ENCODE assay signal across 1 cellular context in genomic region chr18:46754188-46754587, GRCh38.
TF ChIP-seq lines count a peak whose summit lies in the region.

No MANE protein-coding gene starts in this region.

TF ChIP-seq in GM23338, 12 proteins besides CTCF, POLR2A, EP300 and RAD21 (continued from another document):
- TF ChIP-seq, protein P1, sequence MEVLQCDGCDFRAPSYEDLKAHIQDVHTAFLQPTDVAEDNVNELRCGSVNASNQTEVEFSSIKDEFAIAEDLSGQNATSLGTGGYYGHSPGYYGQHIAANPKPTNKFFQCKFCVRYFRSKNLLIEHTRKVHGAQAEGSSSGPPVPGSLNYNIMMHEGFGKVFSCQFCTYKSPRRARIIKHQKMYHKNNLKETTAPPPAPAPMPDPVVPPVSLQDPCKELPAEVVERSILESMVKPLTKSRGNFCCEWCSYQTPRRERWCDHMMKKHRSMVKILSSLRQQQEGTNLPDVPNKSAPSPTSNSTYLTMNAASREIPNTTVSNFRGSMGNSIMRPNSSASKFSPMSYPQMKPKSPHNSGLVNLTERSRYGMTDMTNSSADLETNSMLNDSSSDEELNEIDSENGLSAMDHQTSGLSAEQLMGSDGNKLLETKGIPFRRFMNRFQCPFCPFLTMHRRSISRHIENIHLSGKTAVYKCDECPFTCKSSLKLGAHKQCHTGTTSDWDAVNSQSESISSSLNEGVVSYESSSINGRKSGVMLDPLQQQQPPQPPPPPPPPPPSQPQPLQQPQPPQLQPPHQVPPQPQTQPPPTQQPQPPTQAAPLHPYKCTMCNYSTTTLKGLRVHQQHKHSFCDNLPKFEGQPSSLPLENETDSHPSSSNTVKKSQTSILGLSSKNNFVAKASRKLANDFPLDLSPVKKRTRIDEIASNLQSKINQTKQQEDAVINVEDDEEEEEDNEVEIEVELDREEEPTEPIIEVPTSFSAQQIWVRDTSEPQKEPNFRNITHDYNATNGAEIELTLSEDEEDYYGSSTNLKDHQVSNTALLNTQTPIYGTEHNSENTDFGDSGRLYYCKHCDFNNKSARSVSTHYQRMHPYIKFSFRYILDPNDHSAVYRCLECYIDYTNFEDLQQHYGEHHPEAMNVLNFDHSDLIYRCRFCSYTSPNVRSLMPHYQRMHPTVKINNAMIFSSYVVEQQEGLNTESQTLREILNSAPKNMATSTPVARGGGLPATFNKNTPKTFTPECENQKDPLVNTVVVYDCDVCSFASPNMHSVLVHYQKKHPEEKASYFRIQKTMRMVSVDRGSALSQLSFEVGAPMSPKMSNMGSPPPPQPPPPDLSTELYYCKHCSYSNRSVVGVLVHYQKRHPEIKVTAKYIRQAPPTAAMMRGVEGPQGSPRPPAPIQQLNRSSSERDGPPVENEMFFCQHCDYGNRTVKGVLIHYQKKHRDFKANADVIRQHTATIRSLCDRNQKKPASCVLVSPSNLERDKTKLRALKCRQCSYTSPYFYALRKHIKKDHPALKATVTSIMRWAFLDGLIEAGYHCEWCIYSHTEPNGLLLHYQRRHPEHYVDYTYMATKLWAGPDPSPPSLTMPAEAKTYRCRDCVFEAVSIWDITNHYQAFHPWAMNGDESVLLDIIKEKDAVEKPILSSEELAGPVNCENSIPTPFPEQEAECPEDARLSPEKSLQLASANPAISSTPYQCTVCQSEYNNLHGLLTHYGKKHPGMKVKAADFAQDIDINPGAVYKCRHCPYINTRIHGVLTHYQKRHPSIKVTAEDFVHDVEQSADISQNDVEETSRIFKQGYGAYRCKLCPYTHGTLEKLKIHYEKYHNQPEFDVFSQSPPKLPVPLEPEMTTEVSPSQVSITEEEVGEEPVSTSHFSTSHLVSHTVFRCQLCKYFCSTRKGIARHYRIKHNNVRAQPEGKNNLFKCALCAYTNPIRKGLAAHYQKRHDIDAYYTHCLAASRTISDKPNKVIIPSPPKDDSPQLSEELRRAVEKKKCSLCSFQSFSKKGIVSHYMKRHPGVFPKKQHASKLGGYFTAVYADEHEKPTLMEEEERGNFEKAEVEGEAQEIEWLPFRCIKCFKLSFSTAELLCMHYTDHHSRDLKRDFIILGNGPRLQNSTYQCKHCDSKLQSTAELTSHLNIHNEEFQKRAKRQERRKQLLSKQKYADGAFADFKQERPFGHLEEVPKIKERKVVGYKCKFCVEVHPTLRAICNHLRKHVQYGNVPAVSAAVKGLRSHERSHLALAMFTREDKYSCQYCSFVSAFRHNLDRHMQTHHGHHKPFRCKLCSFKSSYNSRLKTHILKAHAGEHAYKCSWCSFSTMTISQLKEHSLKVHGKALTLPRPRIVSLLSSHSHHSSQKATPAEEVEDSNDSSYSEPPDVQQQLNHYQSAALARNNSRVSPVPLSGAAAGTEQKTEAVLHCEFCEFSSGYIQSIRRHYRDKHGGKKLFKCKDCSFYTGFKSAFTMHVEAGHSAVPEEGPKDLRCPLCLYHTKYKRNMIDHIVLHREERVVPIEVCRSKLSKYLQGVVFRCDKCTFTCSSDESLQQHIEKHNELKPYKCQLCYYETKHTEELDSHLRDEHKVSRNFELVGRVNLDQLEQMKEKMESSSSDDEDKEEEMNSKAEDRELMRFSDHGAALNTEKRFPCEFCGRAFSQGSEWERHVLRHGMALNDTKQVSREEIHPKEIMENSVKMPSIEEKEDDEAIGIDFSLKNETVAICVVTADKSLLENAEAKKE (CRISPR knock-in tag; IDR thresholded peaks at IDR 0.05), result no peak
- no peak for TF ChIP-seq ZNF114 (CRISPR knock-in tag; IDR thresholded peaks at IDR 0.05)
- no peak for TF ChIP-seq EZH2 (IDR thresholded peaks at IDR 0.05; ENCODE audit: low read depth, unreplicated experiment)
